Comparison of ENCODE assay signal across 8 cellular contexts in genomic region chr7:10973942-10974716, GRCh38. TPM values are rescaled to one million over a fixed set of nuclear protein-coding genes. Genes with fewer than 3 reads are reported as not detected.
DNase-seq lines count a peak whose midpoint lies in the region; ATAC-seq and TF ChIP-seq lines count a peak whose summit lies in the region.

No MANE protein-coding gene starts in this region.

- no peak for TF ChIP-seq POLR2A in spleen (IDR thresholded peaks at IDR 0.05)

- DNase-seq in Daoy (ENCODE audit: low read depth), result peak; percentile 33
- DNase-seq in SK-N-DZ (ENCODE audit: low spot score), result peak; percentile 69
- DNase-seq in cardiac fibroblast (ENCODE audit: low read depth in 2 of 2), result peak; percentile 41 to 48
- DNase-seq in kidney epithelial cell (ENCODE audit: low read depth), result no peak
- DNase-seq in spleen, result peak; percentile 89
- no peak for DNase-seq in NCI-H524 treated with DMSO at 0.1 percent for 48 hours (lab: John Stamatoyannopoulos, UW)

- TF ChIP-seq CTCF in cardiac fibroblast (IDR thresholded peaks at IDR 0.05; ENCODE audit: low read depth, low read length) (no peak), kidney epithelial cell (IDR thresholded peaks at IDR 0.05; ENCODE audit: insufficient read depth, low read length, poor library complexity, severe bottlenecking) (no peak), spleen (IDR thresholded peaks at IDR 0.05 in 8 of 11, conservative IDR thresholded peaks at IDR 0.05 in 3 of 11) (no peak)

- H3K4me3 ChIP-seq in cardiac fibroblast (replicated peaks in 1 of 2; ENCODE audit: low read depth in 2 of 2, low read length in 2 of 2) (peak overlapping the region; percentile 83 to 86), kidney epithelial cell (ENCODE audit: low read depth, low read length) (peak overlapping the region; percentile 97), spleen (peak overlapping the region; percentile 55 to 89 (median 75))

- peaks cover 16 to 36% (median 31%) of the 10 kb centered on the region in 6 donors for H3K4me1 ChIP-seq in spleen

- H3K9me3 ChIP-seq in spleen, result no peaks in the 10 kb centered on the region

- 0% methylated on average over 43 to 45 of the region's 45 CpGs for WGBS in spleen, 5 donors

- ATAC-seq in GM21381 (IDR thresholded peaks at IDR 0.05; ENCODE audit: unreplicated experiment), result peak; percentile 21
- peak; percentile 23 for ATAC-seq in HG03571 (IDR thresholded peaks at IDR 0.05; ENCODE audit: unreplicated experiment)

- H3K36me3 ChIP-seq in kidney epithelial cell (ENCODE audit: control insufficient read depth, insufficient read depth, low read length) (no peaks in the 10 kb centered on the region), spleen (peaks cover 0 to 18% (median 0%) of the 10 kb centered on the region in 6 donors)

- intact Hi-C loops in spleen (cut with DNase I; ENCODE audit: low total_unique reads), result loop anchor here (5.0 kb wide), 1 partner anchor 37 kb away; no protein-coding TSS in a partner anchor

- peak overlapping the region; percentile 70 to 91 (median 88) for H3K27ac ChIP-seq in spleen

- no peaks in the 10 kb centered on the region for H3K27me3 ChIP-seq in kidney epithelial cell (ENCODE audit: control insufficient read depth, insufficient read depth, low read length)
- H3K27me3 ChIP-seq in spleen (replicated peaks in 1 of 7), result no peaks in the 10 kb centered on the region

RNA-seq across cellular contexts. Expression of gene PHF14, which starts 0.5 kb away (rescaled TPM):
- total RNA-seq in Daoy (2014; rRNA removed; shearing (Covaris generic)), result 38.6 and 41.2 TPM in 2 replicates
- 56.7 and 60.2 TPM in 2 replicates for polyA plus RNA-seq in SK-N-DZ (2014; cell fraction: cytosol; rRNA removed)
- polyA plus RNA-seq in SK-N-DZ (2014; cell fraction: nucleus; rRNA removed), result 65.5 and 84.5 TPM in 2 replicates
- 32.4 and 40.4 TPM in 2 replicates for total RNA-seq in kidney epithelial cell
- 10 to 100 TPM; 36.9 to 59.1 (median 41.3) TPM for total RNA-seq in spleen
- polyA plus RNA-seq in spleen, result 10 to 100 TPM; 18.9 to 23.5 (median 23.5) TPM

Comparison
In these comparisons a context has a peak if more than half of its experiments do, and no peak if none do; other contexts are left out.
1. DNase-seq: peak in Daoy (single experiment), SK-N-DZ (single experiment), cardiac fibroblast (2 of 2) and spleen (single experiment); none in kidney epithelial cell (single experiment) and NCI-H524 treated with DMSO at 0.1 percent for 48 hours (single experiment).
2. Peak in every context shown above with its lines, with median percentiles within 50 percentile points of each other: H3K4me3 ChIP-seq.